In the genomic region with DNA sequence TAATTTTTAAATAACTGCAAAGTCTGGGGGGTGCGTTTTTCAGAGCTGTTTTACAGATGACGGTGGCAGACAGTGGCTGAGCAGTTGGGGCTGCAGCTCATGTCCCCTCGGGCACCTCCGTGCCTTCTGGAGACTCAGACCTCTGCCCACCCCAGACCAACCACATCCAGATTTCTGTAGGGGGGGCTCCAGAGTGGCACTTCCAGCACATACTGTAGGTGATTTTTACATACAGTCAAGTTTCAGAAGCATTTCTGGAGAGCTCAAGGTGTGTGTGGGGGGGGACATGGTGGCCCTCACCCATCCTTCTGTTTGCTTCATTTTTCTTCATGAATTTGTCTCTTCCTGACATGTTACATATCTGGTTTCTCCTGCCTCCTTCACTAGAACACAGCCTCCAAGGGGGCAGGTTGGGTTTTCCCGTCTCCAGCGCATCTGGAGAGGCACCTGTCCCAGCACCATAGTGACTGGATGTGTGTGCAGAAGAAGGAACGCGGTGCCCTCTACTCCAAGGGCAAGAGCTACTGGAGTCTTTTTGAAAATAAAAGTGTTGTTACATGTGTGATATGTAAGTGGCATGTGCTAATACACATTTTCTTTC, we compare ENCODE assay signal across 19 cellular contexts. TPM values are rescaled to one million over a fixed set of nuclear protein-coding genes. Genes with fewer than 3 reads are reported as not detected.
DNase-seq lines count a peak whose midpoint lies in the region; ATAC-seq, FAIRE-seq and TF ChIP-seq lines count a peak whose summit lies in the region.
"Had no signal": no experiment of that assay in that cellular context is flagged by ENCODE, and none has a peak within 500 bp of the region (broad histone marks: within the 10 kb centered on the region; RNA-seq: fewer than 3 reads in every experiment).

No MANE protein-coding gene starts in this region.

- H3K9me3 Mint-ChIP-seq in activated naive CD8-positive, alpha-beta T cell treated with anti-CD3 and anti-CD28 coated beads, Interleukin-2, amount 10 ng/mL, durations not matched to agents 7 days and 5 days: peaks cover 4% of the 10 kb centered on the region
- peaks cover 2% of the 10 kb centered on the region for H3K9me3 Mint-ChIP-seq in activated naive CD8-positive, alpha-beta T cell treated with anti-CD3 and anti-CD28 coated beads for 36 hours
- H3K9me3 Mint-ChIP-seq: GM23338, HFFc6 had no signal

- H3K4me1 ChIP-seq in kidney (ENCODE audit: control insufficient read depth in 1 of 2, insufficient read depth in 1 of 2, low read depth in 1 of 2, low read length in 2 of 2): no peaks in the 10 kb centered on the region
- no peaks in the 10 kb centered on the region for H3K4me1 ChIP-seq in vagina
- H3K4me1 ChIP-seq in suprapubic skin: no peaks in the 10 kb centered on the region
- H3K4me1 ChIP-seq: BLaER1 had no signal

- FAIRE-seq in kidney (lab: Jason Lieb, UNC): no peak

- H3K9me3 ChIP-seq in kidney (ENCODE audit: control insufficient read depth in 1 of 2, low read length in 2 of 2) (no peaks in the 10 kb centered on the region), vagina (no peaks in the 10 kb centered on the region), suprapubic skin (no peaks in the 10 kb centered on the region)
- H3K9me3 ChIP-seq: BLaER1 had no signal

- DNase-seq in activated naive CD8-positive, alpha-beta T cell treated with anti-CD3 and anti-CD28 coated beads, Interleukin-2, amount 10 ng/mL, durations not matched to agents 7 days and 5 days: peak; percentile 5
- no peak for DNase-seq in activated naive CD8-positive, alpha-beta T cell treated with anti-CD3 and anti-CD28 coated beads for 36 hours
- DNase-seq in kidney (peak; percentile 48), posterior vena cava (ENCODE audit: low spot score) (peak; percentile 20), vagina (ENCODE audit: extremely low spot score in 2 of 2) (peak; percentile 19 to 40), suprapubic skin (ENCODE audit: low spot score in 2 of 2) (no peak), NCI-H1105 (lab: John Stamatoyannopoulos, UW) (no peak)
- DNase-seq: 8988T; CD4-positive, alpha-beta memory T cell; DMS153; DMS79 treated with DMSO at 0.1 percent for 48 hours; GF-D8; H7; HFFc6 had no signal

- H3K27me3 Mint-ChIP-seq in activated naive CD8-positive, alpha-beta T cell treated with anti-CD3 and anti-CD28 coated beads, Interleukin-2, amount 10 ng/mL, durations not matched to agents 7 days and 5 days: no peaks in the 10 kb centered on the region
- no peaks in the 10 kb centered on the region for H3K27me3 Mint-ChIP-seq in activated naive CD8-positive, alpha-beta T cell treated with anti-CD3 and anti-CD28 coated beads for 36 hours
- H3K27me3 Mint-ChIP-seq: CD4-positive, alpha-beta memory T cell had no signal

- intact Hi-C loops in kidney (cut with DNase I) (no loop called here), posterior vena cava (cut with DNase I) (no loop called here), vagina (cut with DNase I) (no loop called here)

- 96% methylated on average over 8 of the region's 8 CpGs for WGBS in suprapubic skin

- no peak for TF ChIP-seq POLR2A in vagina (IDR thresholded peaks at IDR 0.05)
- no peak for TF ChIP-seq POLR2A in suprapubic skin (IDR thresholded peaks at IDR 0.05)

- H3K4me3 ChIP-seq in kidney (ENCODE audit: low read length in 2 of 2): no peak overlapping the region
- no peak overlapping the region for H3K4me3 ChIP-seq in vagina
- no peak overlapping the region for H3K4me3 ChIP-seq in suprapubic skin
- H3K4me3 ChIP-seq: BLaER1, GM23338 had no signal

- H3K4me1 Mint-ChIP-seq in activated naive CD8-positive, alpha-beta T cell treated with anti-CD3 and anti-CD28 coated beads, Interleukin-2, amount 10 ng/mL, durations not matched to agents 7 days and 5 days: no peaks in the 10 kb centered on the region
- H3K4me1 Mint-ChIP-seq in activated naive CD8-positive, alpha-beta T cell treated with anti-CD3 and anti-CD28 coated beads for 36 hours: no peaks in the 10 kb centered on the region
- H3K4me1 Mint-ChIP-seq: CD14-positive monocyte; CD4-positive, alpha-beta memory T cell; GM23338 had no signal

- no peak for TF ChIP-seq CTCF in kidney (IDR thresholded peaks at IDR 0.05; ENCODE audit: borderline replicate concordance, extremely low read depth, insufficient read depth)
- no peak for TF ChIP-seq CTCF in vagina (IDR thresholded peaks at IDR 0.05)
- no peak for TF ChIP-seq CTCF in suprapubic skin (IDR thresholded peaks at IDR 0.05)

- TF ChIP-seq EP300 in suprapubic skin (IDR thresholded peaks at IDR 0.05): no peak

- H3K9ac ChIP-seq in kidney (ENCODE audit: low read length in 2 of 2): no peak overlapping the region
- H3K9ac ChIP-seq: BLaER1 had no signal

- POLR2A ChIA-PET in activated naive CD8-positive, alpha-beta T cell treated with anti-CD3 and anti-CD28 coated beads, Interleukin-2, amount 10 ng/mL, durations not matched to agents 7 days and 5 days (lab: Charles Lee): no interaction called here

- peaks cover 39% of the 10 kb centered on the region for H3K36me3 Mint-ChIP-seq in activated naive CD8-positive, alpha-beta T cell treated with anti-CD3 and anti-CD28 coated beads, Interleukin-2, amount 10 ng/mL, durations not matched to agents 7 days and 5 days
- H3K36me3 Mint-ChIP-seq in activated naive CD8-positive, alpha-beta T cell treated with anti-CD3 and anti-CD28 coated beads for 36 hours: peaks cover 31% of the 10 kb centered on the region

- H3K36me3 ChIP-seq in kidney (ENCODE audit: control insufficient read depth in 1 of 2, insufficient read depth in 2 of 2, low read length in 2 of 2) (peaks cover 0 to 1% of the 10 kb centered on the region in 2 donors), vagina (peaks cover 0 to 37% of the 10 kb centered on the region in 2 donors), suprapubic skin (peaks cover 55% of the 10 kb centered on the region)

- H3K27me3 ChIP-seq in vagina (no peaks in the 10 kb centered on the region), suprapubic skin (no peaks in the 10 kb centered on the region)
- H3K27me3 ChIP-seq: BLaER1 had no signal

- no peak overlapping the region for H3K27ac Mint-ChIP-seq in activated naive CD8-positive, alpha-beta T cell treated with anti-CD3 and anti-CD28 coated beads, Interleukin-2, amount 10 ng/mL, durations not matched to agents 7 days and 5 days
- H3K27ac Mint-ChIP-seq in activated naive CD8-positive, alpha-beta T cell treated with anti-CD3 and anti-CD28 coated beads for 36 hours: no peak overlapping the region
- H3K27ac Mint-ChIP-seq: CD14-positive monocyte; CD4-positive, alpha-beta memory T cell; GM23338; HFFc6 had no signal

- H3K27ac ChIP-seq in kidney (ENCODE audit: low read depth in 2 of 2, low read length in 2 of 2) (no peak overlapping the region), vagina (no peak overlapping the region), suprapubic skin (no peak overlapping the region)
- H3K27ac ChIP-seq: BLaER1 had no signal

- H3K4me3 Mint-ChIP-seq in activated naive CD8-positive, alpha-beta T cell treated with anti-CD3 and anti-CD28 coated beads, Interleukin-2, amount 10 ng/mL, durations not matched to agents 7 days and 5 days: no peak overlapping the region
- H3K4me3 Mint-ChIP-seq in activated naive CD8-positive, alpha-beta T cell treated with anti-CD3 and anti-CD28 coated beads for 36 hours: no peak overlapping the region
- H3K4me3 Mint-ChIP-seq: CD14-positive monocyte; CD4-positive, alpha-beta memory T cell; GM23338; HFFc6 had no signal

- ATAC-seq in activated naive CD8-positive, alpha-beta T cell treated with anti-CD3 and anti-CD28 coated beads, Interleukin-2, amount 10 ng/mL, durations not matched to agents 7 days and 5 days (ENCODE audit: low read depth): no peak
- ATAC-seq: GM23338, HCT116 had no signal

RNA-seq across cellular contexts. Expression of a gene that starts 37.5 kb away (rescaled TPM):
- not detected for total RNA-seq in activated naive CD8-positive, alpha-beta T cell treated with anti-CD3 and anti-CD28 coated beads, Interleukin-2, amount 10 ng/mL, durations not matched to agents 7 days and 5 days
- not detected for total RNA-seq in activated naive CD8-positive, alpha-beta T cell treated with anti-CD3 and anti-CD28 coated beads for 36 hours
- total RNA-seq in kidney (not detected), posterior vena cava (not detected), vagina (0.25 TPM), suprapubic skin (1 to 10 TPM in 3 of 4 donors, under 1 TPM in 1; 0.40 to 8.7 (median 3.5) TPM)
- polyA plus RNA-seq in kidney (ENCODE audit: insufficient read depth, low read depth, low replicate concordance): not detected
- total RNA-seq: CD4-positive, alpha-beta memory T cell; GM23338; HFFc6 had no signal
- polyA plus RNA-seq: AG04450; CD14-positive monocyte; CD4-positive, alpha-beta memory T cell had no signal

RNA-seq across cellular contexts. Expression of a gene that starts 39.6 kb away (rescaled TPM):
- 10 to 100 TPM; 71.6 to 80.4 TPM for total RNA-seq in activated naive CD8-positive, alpha-beta T cell treated with anti-CD3 and anti-CD28 coated beads, Interleukin-2, amount 10 ng/mL, durations not matched to agents 7 days and 5 days
- 10 to 100 TPM; 40.1 to 45.1 TPM for total RNA-seq in activated naive CD8-positive, alpha-beta T cell treated with anti-CD3 and anti-CD28 coated beads for 36 hours
- total RNA-seq in kidney (67.9 TPM), posterior vena cava (10 to 100 TPM; 32.7 to 42.8 TPM), vagina (71.9 TPM), suprapubic skin (100 to 1,000 TPM in 1 of 4 donors, 10 to 100 TPM in 3; 44.8 to 148 (median 59.2) TPM)
- 37.8 TPM for polyA plus RNA-seq in kidney (ENCODE audit: insufficient read depth, low read depth, low replicate concordance)

RNA-seq across cellular contexts. Expression of a gene that starts 39.7 kb away (rescaled TPM):
- total RNA-seq in activated naive CD8-positive, alpha-beta T cell treated with anti-CD3 and anti-CD28 coated beads, Interleukin-2, amount 10 ng/mL, durations not matched to agents 7 days and 5 days: 10 to 100 TPM; 46.4 to 49.7 TPM
- 10 to 100 TPM; 33.4 to 38.3 TPM for total RNA-seq in activated naive CD8-positive, alpha-beta T cell treated with anti-CD3 and anti-CD28 coated beads for 36 hours
- total RNA-seq in kidney (33.3 TPM), posterior vena cava (10 to 100 TPM; 17.4 to 20.4 TPM), vagina (30.4 TPM), suprapubic skin (10 to 100 TPM; 25.8 to 57.0 (median 41.5) TPM)
- polyA plus RNA-seq in kidney (ENCODE audit: insufficient read depth, low read depth, low replicate concordance): 9.2 TPM

Comparison
In these comparisons a context has a peak if more than half of its experiments do, and no peak if none do; other contexts are left out.
1. DNase-seq: peak in activated naive CD8-positive, alpha-beta T cell treated with anti-CD3 and anti-CD28 coated beads, Interleukin-2, amount 10 ng/mL, durations not matched to agents 7 days and 5 days (single experiment), kidney (single experiment), posterior vena cava (single experiment) and vagina (2 of 2); none in activated naive CD8-positive, alpha-beta T cell treated with anti-CD3 and anti-CD28 coated beads for 36 hours (single experiment), suprapubic skin (0 of 2) and NCI-H1105 (single experiment).